8 cellular contexts compared by ENCODE assay signal in genomic region chr19:19064811-19065745, GRCh38. TPM values are rescaled to one million over a fixed set of nuclear protein-coding genes. Genes with fewer than 3 reads are reported as not detected.
DNase-seq lines count a peak whose midpoint lies in the region; ATAC-seq and TF ChIP-seq lines count a peak whose summit lies in the region.

No MANE protein-coding gene starts in this region.

- H3K27ac ChIP-seq in dorsolateral prefrontal cortex, result peak overlapping the region in 45 of 59 donors; percentile 6 to 89 (median 49)
- no peak overlapping the region for H3K27ac ChIP-seq in urinary bladder (ENCODE audit: low read depth)

- peaks cover 7% of the 10 kb centered on the region for H3K36me3 Mint-ChIP-seq in T-helper 2 cell treated with Interferon-gamma antibody and Interleukin-4, amounts not matched to agents 5 μg/mL and 100 μg/mL, for 36 hours (ENCODE audit: low read depth)
- H3K36me3 Mint-ChIP-seq in naive B cell, result no peaks in the 10 kb centered on the region

- H3K9me3 Mint-ChIP-seq in T-helper 2 cell treated with Interferon-gamma antibody and Interleukin-4, amounts not matched to agents 5 μg/mL and 100 μg/mL, for 36 hours, result no peaks in the 10 kb centered on the region
- H3K9me3 Mint-ChIP-seq in naive B cell, result no peaks in the 10 kb centered on the region

- WGBS in urinary bladder, result 4% methylated on average over 25 of the region's 25 CpGs

- no peaks in the 10 kb centered on the region for H3K27me3 ChIP-seq in dorsolateral prefrontal cortex

- TF ChIP-seq CTCF in dorsolateral prefrontal cortex (IDR thresholded peaks at IDR 0.05 in 54 of 56, conservative IDR thresholded peaks at IDR 0.05 in 2 of 56; ENCODE audit: low read depth in 1 of 56, partially characterized antibody in 56 of 56), result no peak

- peak overlapping the region; percentile 92 for H3K4me3 Mint-ChIP-seq in T-helper 2 cell treated with Interferon-gamma antibody and Interleukin-4, amounts not matched to agents 5 μg/mL and 100 μg/mL, for 36 hours
- peak overlapping the region; percentile 88 to 99 (median 94) for H3K4me3 Mint-ChIP-seq in naive B cell

- intact Hi-C loops in dorsolateral prefrontal cortex (cut with DNase I), result loop anchor here (5.0 kb wide), 2 partner anchors 72 to 127 kb away; partner anchors contain the start of genes TMEM161A (in 2 of the 2), BORCS8 (in 1 of the 2) and RFXANK (in 1 of the 2)

- H3K4me3 ChIP-seq in dorsolateral prefrontal cortex (peak overlapping the region; percentile 58 to 98 (median 82)), urinary bladder (ENCODE audit: low read depth, low read length) (peak overlapping the region; percentile 69)

- no peaks in the 10 kb centered on the region for H3K4me1 ChIP-seq in urinary bladder (ENCODE audit: insufficient read depth)

- peak overlapping the region; percentile 90 for H3K27ac Mint-ChIP-seq in T-helper 2 cell treated with Interferon-gamma antibody and Interleukin-4, amounts not matched to agents 5 μg/mL and 100 μg/mL, for 36 hours
- H3K27ac Mint-ChIP-seq in naive B cell, result peak overlapping the region; percentile 84 to 98 (median 94)

- H3K27me3 Mint-ChIP-seq in T-helper 2 cell treated with Interferon-gamma antibody and Interleukin-4, amounts not matched to agents 5 μg/mL and 100 μg/mL, for 36 hours (ENCODE audit: low read depth), result no peaks in the 10 kb centered on the region
- H3K27me3 Mint-ChIP-seq in naive B cell, result no peaks in the 10 kb centered on the region

- H3K36me3 ChIP-seq in urinary bladder (ENCODE audit: insufficient read depth), result no peaks in the 10 kb centered on the region

- DNase-seq in activated CD4-positive, alpha-beta T cell treated with anti-CD3 and anti-CD28 coated beads for 24 hours (ENCODE audit: low read depth in 2 of 2), result peak; percentile 15 to 28
- no peak for DNase-seq in activated CD4-positive, alpha-beta T cell treated with anti-CD3 and anti-CD28 coated beads for 1 hour
- DNase-seq in T-helper 2 cell treated with Interferon-gamma antibody and Interleukin-4, amounts not matched to agents 5 μg/mL and 100 μg/mL, for 36 hours (ENCODE audit: low spot score), result peak; percentile 37
- DNase-seq in dorsolateral prefrontal cortex (peak in 3 of 10 donors; percentile 22 to 48 (median 46)), naive B cell (peak; percentile 26), SHP77 treated with DMSO at 0.1 percent for 48 hours (lab: John Stamatoyannopoulos, UW) (no peak)

- ATAC-seq in naive B cell (ENCODE audit: low read depth in 2 of 2) (no peak), HG02884 (IDR thresholded peaks at IDR 0.05; ENCODE audit: unreplicated experiment) (no peak)

- peaks cover 38% of the 10 kb centered on the region for H3K4me1 Mint-ChIP-seq in T-helper 2 cell treated with Interferon-gamma antibody and Interleukin-4, amounts not matched to agents 5 μg/mL and 100 μg/mL, for 36 hours (ENCODE audit: low read depth)
- H3K4me1 Mint-ChIP-seq in naive B cell, result peaks cover 20 to 62% (median 50%) of the 10 kb centered on the region in 3 donors

RNA-seq across cellular contexts. Expression of gene SLC25A42, which starts 1.3 kb away (rescaled TPM):
- 10 to 100 TPM; 17.0 to 52.0 (median 27.3) TPM for total RNA-seq in dorsolateral prefrontal cortex
- 10 to 100 TPM; 13.5 to 34.1 (median 19.0) TPM for polyA plus RNA-seq in naive B cell (ENCODE audit: low read depth in 6 of 6)
- total RNA-seq in urinary bladder, result 7.1 TPM
- 14.8 TPM for polyA plus RNA-seq in urinary bladder

RNA-seq across cellular contexts. Expression of gene ARMC6, which starts 31.7 kb away (rescaled TPM):
- total RNA-seq in dorsolateral prefrontal cortex, result 10 to 100 TPM; 16.2 to 34.3 (median 24.2) TPM
- polyA plus RNA-seq in naive B cell (ENCODE audit: low read depth in 6 of 6), result 10 to 100 TPM; 23.6 to 37.9 (median 28.6) TPM
- total RNA-seq in urinary bladder, result 19.6 TPM
- 20.3 TPM for polyA plus RNA-seq in urinary bladder

RNA-seq across cellular contexts. Expression of gene SUGP2, which starts 31.8 kb away (rescaled TPM):
- 100 to 1,000 TPM; 143 to 254 (median 191) TPM for total RNA-seq in dorsolateral prefrontal cortex
- 10 to 100 TPM in 2 of 6 donors, 1 to 10 TPM in 4; 7.2 to 16.3 (median 9.2) TPM for polyA plus RNA-seq in naive B cell (ENCODE audit: low read depth in 6 of 6)
- total RNA-seq in urinary bladder, result 55.8 TPM
- polyA plus RNA-seq in urinary bladder, result 36.3 TPM

Comparison
In these comparisons a context has a peak if more than half of its experiments do, and no peak if none do; other contexts are left out.
1. DNase-seq: peak in activated CD4-positive, alpha-beta T cell treated with anti-CD3 and anti-CD28 coated beads for 24 hours (2 of 2), T-helper 2 cell treated with Interferon-gamma antibody and Interleukin-4, amounts not matched to agents 5 μg/mL and 100 μg/mL, for 36 hours (single experiment) and naive B cell (single experiment); none in activated CD4-positive, alpha-beta T cell treated with anti-CD3 and anti-CD28 coated beads for 1 hour (single experiment) and SHP77 treated with DMSO at 0.1 percent for 48 hours (single experiment).